In genomic region chr1:43304771-43305300, GRCh38 we compare ENCODE assay signal across 22 cellular contexts. TPM values are rescaled to one million over a fixed set of nuclear protein-coding genes. Genes with fewer than 3 reads are reported as not detected.
A peak's percentile ranks its signal among the peaks of the same experiment; 100 is the strongest.
DNase-seq lines count a peak whose midpoint lies in the region; ATAC-seq, FAIRE-seq and TF ChIP-seq lines count a peak whose summit lies in the region.
"Had no signal": no experiment of that assay in that cellular context is flagged by ENCODE, and none has a peak within 500 bp of the region (broad histone marks: within the 10 kb centered on the region; RNA-seq: fewer than 3 reads in every experiment).

No MANE protein-coding gene starts in this region.

- H3K36me3 ChIP-seq in BLaER1 (no peaks in the 10 kb centered on the region), K562 (ENCODE audit: control insufficient read depth, insufficient read depth, low read length) (no peaks in the 10 kb centered on the region), osteoblast (ENCODE audit: insufficient read depth, low read length) (no peaks in the 10 kb centered on the region), suprapubic skin (no peaks in the 10 kb centered on the region)

- H4K20me1 ChIP-seq in BLaER1 (no peaks in the 10 kb centered on the region), K562 (replicated peaks; ENCODE audit: control insufficient read depth, insufficient read depth, low read length) (peaks cover 4% of the 10 kb centered on the region; the same call in 1 of the 2 replicates), osteoblast (ENCODE audit: insufficient read depth, low read length) (no peaks in the 10 kb centered on the region)

- TF ChIP-seq EP300 in K562 (IDR thresholded peaks at IDR 0.05; ENCODE audit: low read length) (no peak), suprapubic skin (IDR thresholded peaks at IDR 0.05) (no peak)

- peak overlapping the region; percentile 30; the same call in 1 of the 2 replicates for H3K4me2 ChIP-seq in BLaER1
- peak overlapping the region; percentile 44 for H3K4me2 ChIP-seq in K562 (ENCODE audit: insufficient read depth, low read length)
- H3K4me2 ChIP-seq in osteoblast (ENCODE audit: insufficient read depth, low read length), result no peak overlapping the region
- H3K4me2 ChIP-seq: A549, KMS-11, PC-9 had no signal

- H2AFZ ChIP-seq in K562 (ENCODE audit: low read depth, low read length) (peak overlapping the region; percentile 46), osteoblast (ENCODE audit: low read length) (no peak overlapping the region)
- H2AFZ ChIP-seq: GM23248, PC-9 had no signal

- intact Hi-C loops in K562 (cut with micrococcal nuclease), result no loop called here

- no peak overlapping the region for H3K4me3 Mint-ChIP-seq in activated CD4-positive, alpha-beta memory T cell treated with anti-CD3 and anti-CD28 coated beads, Interleukin-2, amount 10 ng/mL, durations not matched to agents 7 days and 5 days
- no peak overlapping the region for H3K4me3 Mint-ChIP-seq in stimulated activated naive B cell treated with anti-CD40 and anti-IgM and Interleukin-4, amounts not matched to agents 10 μg/mL and 1 μg/mL and 100 μg/mL, for 72 hours
- H3K4me3 Mint-ChIP-seq: CD14-positive monocyte had no signal

- H3K9me3 Mint-ChIP-seq in activated CD4-positive, alpha-beta memory T cell treated with anti-CD3 and anti-CD28 coated beads, Interleukin-2, amount 10 ng/mL, durations not matched to agents 7 days and 5 days, result no peaks in the 10 kb centered on the region
- no peaks in the 10 kb centered on the region for H3K9me3 Mint-ChIP-seq in stimulated activated naive B cell treated with anti-CD40 and anti-IgM and Interleukin-4, amounts not matched to agents 10 μg/mL and 1 μg/mL and 100 μg/mL, for 72 hours

- no peak for TF ChIP-seq RAD21 in K562 (CRISPR knock-in tag; conservative IDR thresholded peaks at IDR 0.05 in 1 of 2, IDR thresholded peaks at IDR 0.05 in 1 of 2)

- no peaks in the 10 kb centered on the region for H3K9me1 ChIP-seq in K562 (ENCODE audit: control insufficient read depth, insufficient read depth, low read length)

- DNase-seq in K562 (ENCODE audit: extremely low read depth in 1 of 4, low spot score in 3 of 4), result peak; percentile 47 to 86 (median 69)
- DNase-seq in osteoblast (ENCODE audit: insufficient read length, low spot score, missing footprints), result peak; percentile 66
- no peak for DNase-seq in NCI-H1092 (lab: John Stamatoyannopoulos, UW)
- no peak for DNase-seq in activated CD4-positive, alpha-beta memory T cell treated with anti-CD3 and anti-CD28 coated beads, Interleukin-2, amount 10 ng/mL, durations not matched to agents 7 days and 5 days
- no peak for DNase-seq in suprapubic skin (ENCODE audit: low spot score in 2 of 2)
- DNase-seq in stimulated activated naive B cell treated with anti-CD40 and anti-IgM and Interleukin-4, amounts not matched to agents 10 μg/mL and 1 μg/mL and 100 μg/mL, for 72 hours, result no peak
- DNase-seq: COR-L47, GM23248, HCEC 1CT, NCI-H1436 treated with DMSO at 0.1 percent for 48 hours, NCI-H2081, NCI-H510A, NCI-H774, PC-9 had no signal

- ATAC-seq in K562, result peak; percentile 56
- no peak for ATAC-seq in stimulated activated naive B cell treated with anti-CD40 and anti-IgM and Interleukin-4, amounts not matched to agents 10 μg/mL and 1 μg/mL and 100 μg/mL, for 72 hours (replicated peaks)
- ATAC-seq: A549 had no signal

- no peaks in the 10 kb centered on the region for H3K79me2 ChIP-seq in K562 (ENCODE audit: control insufficient read depth, insufficient read depth, low read length)
- H3K79me2 ChIP-seq in osteoblast (ENCODE audit: insufficient read depth, low read length), result no peaks in the 10 kb centered on the region

- H3K27ac ChIP-seq in BLaER1 (no peak overlapping the region; the same call in 1 of the 2 replicates), K562 (ENCODE audit: extremely low read depth, low read depth, low read length) (no peak overlapping the region), osteoblast (ENCODE audit: low read depth, low read length) (no peak overlapping the region), temporal lobe (ENCODE audit: low read depth, low read length) (peak overlapping the region; percentile 77), suprapubic skin (no peak overlapping the region)
- H3K27ac ChIP-seq: A549, GM23248, KMS-11, PC-9 had no signal

- POLR2A ChIA-PET in K562 (lab: Yijun Ruan, JAX), result interaction anchor here (0.6 to 1.0 kb wide), 2 partner anchors 25 to 52 kb away, joined by 3 read pairs; no protein-coding TSS in a partner anchor
- POLR2A ChIA-PET in activated CD4-positive, alpha-beta memory T cell treated with anti-CD3 and anti-CD28 coated beads, Interleukin-2, amount 10 ng/mL, durations not matched to agents 7 days and 5 days (lab: Charles Lee), result no interaction called here

- TF ChIP-seq CTCF in K562 (IDR thresholded peaks at IDR 0.05 in 2 of 3, conservative IDR thresholded peaks at IDR 0.05 in 1 of 3; ENCODE audit: insufficient read depth in 2 of 3, low read depth in 1 of 3, low read length in 3 of 3) (no peak), osteoblast (IDR thresholded peaks at IDR 0.05; ENCODE audit: extremely low read depth, low read depth, low read length) (no peak), suprapubic skin (IDR thresholded peaks at IDR 0.05) (no peak)

- CTCF ChIA-PET in K562 (lab: Yijun Ruan, JAX; ENCODE audit: low intra/inter-chr PET ratio), result no interaction called here
- CTCF ChIA-PET in activated CD4-positive, alpha-beta memory T cell treated with anti-CD3 and anti-CD28 coated beads, Interleukin-2, amount 10 ng/mL, durations not matched to agents 7 days and 5 days (lab: Charles Lee), result no interaction called here

- H3K36me3 Mint-ChIP-seq in activated CD4-positive, alpha-beta memory T cell treated with anti-CD3 and anti-CD28 coated beads, Interleukin-2, amount 10 ng/mL, durations not matched to agents 7 days and 5 days (ENCODE audit: low read depth), result no peaks in the 10 kb centered on the region
- H3K36me3 Mint-ChIP-seq in stimulated activated naive B cell treated with anti-CD40 and anti-IgM and Interleukin-4, amounts not matched to agents 10 μg/mL and 1 μg/mL and 100 μg/mL, for 72 hours, result no peaks in the 10 kb centered on the region
- H3K36me3 Mint-ChIP-seq: CD14-positive monocyte had no signal

- no peaks in the 10 kb centered on the region for H3K27me3 ChIP-seq in BLaER1
- H3K27me3 ChIP-seq in K562 (ENCODE audit: control insufficient read depth in 2 of 2, insufficient read depth in 2 of 2, low read length in 2 of 2), result peaks cover 24 to 81% of the 10 kb centered on the region in 2 experiments
- no peaks in the 10 kb centered on the region for H3K27me3 ChIP-seq in osteoblast (ENCODE audit: insufficient read depth, low read length)
- no peaks in the 10 kb centered on the region for H3K27me3 ChIP-seq in suprapubic skin

- no TSS peak for BruUV-seq in K562 (replicated peaks; lab: Mats Ljungman, UMichigan)

- peaks cover 6% of the 10 kb centered on the region for H3K27me3 Mint-ChIP-seq in activated CD4-positive, alpha-beta memory T cell treated with anti-CD3 and anti-CD28 coated beads, Interleukin-2, amount 10 ng/mL, durations not matched to agents 7 days and 5 days
- H3K27me3 Mint-ChIP-seq in stimulated activated naive B cell treated with anti-CD40 and anti-IgM and Interleukin-4, amounts not matched to agents 10 μg/mL and 1 μg/mL and 100 μg/mL, for 72 hours, result peaks cover 5 to 21% of the 10 kb centered on the region in 2 donors

- no peaks in the 10 kb centered on the region for H3K9me3 ChIP-seq in BLaER1
- H3K9me3 ChIP-seq in K562 (replicated peaks; ENCODE audit: control insufficient read depth, insufficient read depth, low read depth, low read length), result 0 out of 2 replicates have a peak, but pooled peaks cover 2% of the 10 kb centered on the region
- H3K9me3 ChIP-seq in osteoblast (ENCODE audit: low read depth, low read length), result no peaks in the 10 kb centered on the region
- no peaks in the 10 kb centered on the region for H3K9me3 ChIP-seq in suprapubic skin
- H3K9me3 ChIP-seq: A549 had no signal

- no peak for FAIRE-seq in K562 (lab: Jason Lieb, UNC)
- FAIRE-seq: A549, GM12892 had no signal

- TF ChIP-seq POLR2A in K562 (conservative IDR thresholded peaks at IDR 0.05), result no peak
- no peak for TF ChIP-seq POLR2A in suprapubic skin (IDR thresholded peaks at IDR 0.05)

- in situ Hi-C loops in K562 (cut with MboI), result no loop called here

- no peak overlapping the region for H3K27ac Mint-ChIP-seq in activated CD4-positive, alpha-beta memory T cell treated with anti-CD3 and anti-CD28 coated beads, Interleukin-2, amount 10 ng/mL, durations not matched to agents 7 days and 5 days
- H3K27ac Mint-ChIP-seq in stimulated activated naive B cell treated with anti-CD40 and anti-IgM and Interleukin-4, amounts not matched to agents 10 μg/mL and 1 μg/mL and 100 μg/mL, for 72 hours, result no peak overlapping the region

- H3K4me3 ChIP-seq in BLaER1 (no peak overlapping the region), K562 (no peak overlapping the region), osteoblast (ENCODE audit: insufficient read depth, low read length) (no peak overlapping the region), suprapubic skin (no peak overlapping the region)
- H3K4me3 ChIP-seq: A549, GM23248, PC-9 had no signal

- H3K4me1 Mint-ChIP-seq in activated CD4-positive, alpha-beta memory T cell treated with anti-CD3 and anti-CD28 coated beads, Interleukin-2, amount 10 ng/mL, durations not matched to agents 7 days and 5 days, result no peaks in the 10 kb centered on the region
- peaks cover 0 to 5% of the 10 kb centered on the region in 2 donors for H3K4me1 Mint-ChIP-seq in stimulated activated naive B cell treated with anti-CD40 and anti-IgM and Interleukin-4, amounts not matched to agents 10 μg/mL and 1 μg/mL and 100 μg/mL, for 72 hours

- H3K9ac ChIP-seq in BLaER1 (no peak overlapping the region), K562 (ENCODE audit: insufficient read depth in 1 of 2, low read depth in 2 of 2, low read length in 2 of 2) (peak overlapping the region in 1 of 2 experiments; percentile 46; a peak in 2 of 4 replicates)
- H3K9ac ChIP-seq: GM23248, KMS-11 had no signal

- H3K4me1 ChIP-seq in BLaER1, result peaks cover 38% of the 10 kb centered on the region
- peaks cover 4 to 19% of the 10 kb centered on the region in 2 experiments; a peak in 4 of 5 replicates for H3K4me1 ChIP-seq in K562 (replicated peaks in 1 of 2; ENCODE audit: control insufficient read depth in 2 of 2, insufficient read depth in 2 of 2, low read length in 2 of 2)
- peaks cover 8% of the 10 kb centered on the region for H3K4me1 ChIP-seq in osteoblast (ENCODE audit: insufficient read depth, low read length)
- H3K4me1 ChIP-seq in suprapubic skin, result peaks cover 9% of the 10 kb centered on the region
- H3K4me1 ChIP-seq: A549 had no signal

- WGBS in K562 (ENCODE audit: insufficient coverage, low coverage, missing lambda C conversion rate), result 5% methylated on average over 38 of the region's 46 CpGs
- 89% methylated on average over 21 of the region's 46 CpGs for WGBS in suprapubic skin

RNA-seq across cellular contexts. Expression of gene TIE1, which starts 4.1 kb away (rescaled TPM):
- 0.46 and 3.1 TPM in 2 replicates for total RNA-seq in K562 (2011; cell fraction: chromatin; rRNA removed; ENCODE audit: low replicate concordance)
- total RNA-seq in K562 (2011; cell fraction: nucleolus; rRNA removed), result 1.6 and 4.2 TPM in 2 replicates
- 0.81 and 2.3 TPM in 2 replicates for total RNA-seq in K562 (2011; cell fraction: nucleoplasm; rRNA removed)
- total RNA-seq in K562 (2014; rRNA removed) (0.14 and 0.16 TPM in 2 replicates), K562 (2014; rRNA removed; fragmentation: Illumina TruSeq; extraction: Trizol) (not detected in 2 replicates), K562 (2015; rRNA removed; fragmentation: Illumina TruSeq; extraction: Trizol) (0.04 TPM in 1 of 2 replicates, not detected in the other), K562 (2021) (0.20 and 0.31 TPM in 2 replicates), osteoblast (not detected in 2 replicates), temporal lobe (9.6 TPM), suprapubic skin (10 to 100 TPM in 3 of 4 donors, 1 to 10 TPM in 1; 5.4 to 19.0 (median 11.3) TPM)
- polyA plus RNA-seq in K562 (2011; rRNA removed) (0.32 and 0.49 TPM in 2 replicates), K562 (2014; fragmentation: Illumina TruSeq; extraction: Trizol) (0.07 and 0.17 TPM in 2 replicates), K562 (2014; fragmentation: Nextera tagmentation; extraction: Ambion mirVana) (not detected), K562 (2014; rRNA removed) (0.08 and 0.66 TPM in 2 replicates)
- polyA plus RNA-seq in K562 (2011; cell fraction: cytosol; rRNA removed), result 0.09 and 1.1 TPM in 2 replicates
- polyA plus RNA-seq in K562 (2011; cell fraction: nucleus; rRNA removed), result 0.59 and 3.8 TPM in 2 replicates
- 0.30 and 0.54 TPM in 2 replicates for polyA plus RNA-seq in K562 (2012)
- polyA minus RNA-seq in K562 (2011; rRNA and poly(A)+ RNA removed), result 1.2 TPM in 1 of 2 replicates, not detected in the other
- polyA minus RNA-seq in K562 (2011; cell fraction: cytosol; rRNA and poly(A)+ RNA removed), result 1.4 TPM in 1 of 2 replicates, not detected in the other
- polyA minus RNA-seq in K562 (2011; cell fraction: nucleus; rRNA and poly(A)+ RNA removed), result 0.67 and 0.94 TPM in 2 replicates
- total RNA-seq in activated CD4-positive, alpha-beta memory T cell treated with anti-CD3 and anti-CD28 coated beads, Interleukin-2, amount 10 ng/mL, durations not matched to agents 7 days and 5 days, result under 1 TPM in 1 of 2 experiments, not detected in 1; 0.45 TPM
- total RNA-seq: GM23248, PC-9 had no signal
- polyA plus RNA-seq: A549, CD14-positive monocyte had no signal

RNA-seq across cellular contexts. Expression of gene C1orf210, which starts 19.5 kb away (rescaled TPM):
- total RNA-seq in K562 (2011; cell fraction: chromatin; rRNA removed; ENCODE audit: low replicate concordance), result not detected in 2 replicates
- not detected in 2 replicates for total RNA-seq in K562 (2011; cell fraction: nucleolus; rRNA removed)
- total RNA-seq in K562 (2011; cell fraction: nucleoplasm; rRNA removed), result not detected in 2 replicates
- total RNA-seq in K562 (2014; rRNA removed), result not detected in 2 replicates
- not detected in 2 replicates for total RNA-seq in K562 (2014; rRNA removed; fragmentation: Illumina TruSeq; extraction: Trizol)
- not detected in 2 replicates for total RNA-seq in K562 (2015; rRNA removed; fragmentation: Illumina TruSeq; extraction: Trizol)
- total RNA-seq in K562 (2021), result not detected in 2 replicates
- polyA plus RNA-seq in K562 (2011; rRNA removed), result not detected in 2 replicates
- polyA plus RNA-seq in K562 (2011; cell fraction: cytosol; rRNA removed), result not detected in 2 replicates
- polyA plus RNA-seq in K562 (2011; cell fraction: nucleus; rRNA removed), result not detected in 2 replicates
- polyA plus RNA-seq in K562 (2012), result 0.06 TPM in 1 of 2 replicates, not detected in the other
- not detected in 2 replicates for polyA plus RNA-seq in K562 (2014; fragmentation: Illumina TruSeq; extraction: Trizol)
- not detected for polyA plus RNA-seq in K562 (2014; fragmentation: Nextera tagmentation; extraction: Ambion mirVana)
- polyA plus RNA-seq in K562 (2014; rRNA removed), result 0.21 TPM in 1 of 2 replicates, not detected in the other
- polyA minus RNA-seq in K562 (2011; rRNA and poly(A)+ RNA removed), result not detected in 2 replicates
- not detected in 2 replicates for polyA minus RNA-seq in K562 (2011; cell fraction: cytosol; rRNA and poly(A)+ RNA removed)
- polyA minus RNA-seq in K562 (2011; cell fraction: nucleus; rRNA and poly(A)+ RNA removed), result not detected in 2 replicates
- total RNA-seq in osteoblast, result not detected in 2 replicates
- not detected for total RNA-seq in temporal lobe
- not detected for total RNA-seq in activated CD4-positive, alpha-beta memory T cell treated with anti-CD3 and anti-CD28 coated beads, Interleukin-2, amount 10 ng/mL, durations not matched to agents 7 days and 5 days
- total RNA-seq in suprapubic skin, result 10 to 100 TPM in 3 of 4 donors, 1 to 10 TPM in 1; 4.3 to 20.9 (median 16.0) TPM
- total RNA-seq: Daoy, GM23248, M059J had no signal
- polyA plus RNA-seq: A549, CD14-positive monocyte, GM23248 had no signal

RNA-seq across cellular contexts. Expression of gene MPL, which starts 32.8 kb away (rescaled TPM):
- total RNA-seq in K562 (2011; cell fraction: chromatin; rRNA removed; ENCODE audit: low replicate concordance), result not detected in 2 replicates
- not detected in 2 replicates for total RNA-seq in K562 (2011; cell fraction: nucleolus; rRNA removed)
- total RNA-seq in K562 (2011; cell fraction: nucleoplasm; rRNA removed), result not detected in 2 replicates
- not detected in 2 replicates for total RNA-seq in K562 (2014; rRNA removed)
- not detected in 2 replicates for total RNA-seq in K562 (2014; rRNA removed; fragmentation: Illumina TruSeq; extraction: Trizol)
- total RNA-seq in K562 (2015; rRNA removed; fragmentation: Illumina TruSeq; extraction: Trizol), result not detected in 2 replicates
- total RNA-seq in K562 (2021), result not detected in 2 replicates
- polyA plus RNA-seq in K562 (2011; rRNA removed), result not detected in 2 replicates
- polyA plus RNA-seq in K562 (2011; cell fraction: cytosol; rRNA removed), result not detected in 2 replicates
- not detected in 2 replicates for polyA plus RNA-seq in K562 (2011; cell fraction: nucleus; rRNA removed)
- polyA plus RNA-seq in K562 (2012), result not detected in 2 replicates
- polyA plus RNA-seq in K562 (2014; fragmentation: Illumina TruSeq; extraction: Trizol), result not detected in 2 replicates
- polyA plus RNA-seq in K562 (2014; fragmentation: Nextera tagmentation; extraction: Ambion mirVana), result not detected
- polyA plus RNA-seq in K562 (2014; rRNA removed), result not detected in 2 replicates
- not detected in 2 replicates for polyA minus RNA-seq in K562 (2011; rRNA and poly(A)+ RNA removed)
- polyA minus RNA-seq in K562 (2011; cell fraction: cytosol; rRNA and poly(A)+ RNA removed), result not detected in 2 replicates
- not detected in 2 replicates for polyA minus RNA-seq in K562 (2011; cell fraction: nucleus; rRNA and poly(A)+ RNA removed)
- total RNA-seq in osteoblast, result not detected in 2 replicates
- total RNA-seq in temporal lobe, result not detected
- total RNA-seq in activated CD4-positive, alpha-beta memory T cell treated with anti-CD3 and anti-CD28 coated beads, Interleukin-2, amount 10 ng/mL, durations not matched to agents 7 days and 5 days, result not detected
- total RNA-seq in suprapubic skin, result not detected
- total RNA-seq: GM23248, M059J had no signal
- polyA plus RNA-seq: A549, CD14-positive monocyte, GM23248 had no signal

RNA-seq across cellular contexts. Expression of gene TMEM125, which starts 35.1 kb away (rescaled TPM):
- 0.21 and 0.30 TPM in 2 replicates for total RNA-seq in K562 (2011; cell fraction: chromatin; rRNA removed; ENCODE audit: low replicate concordance)
- 0.33 and 0.53 TPM in 2 replicates for total RNA-seq in K562 (2011; cell fraction: nucleolus; rRNA removed)
- 0.37 and 0.76 TPM in 2 replicates for total RNA-seq in K562 (2011; cell fraction: nucleoplasm; rRNA removed)
- total RNA-seq in K562 (2014; rRNA removed) (not detected in 2 replicates), K562 (2014; rRNA removed; fragmentation: Illumina TruSeq; extraction: Trizol) (not detected in 2 replicates), K562 (2015; rRNA removed; fragmentation: Illumina TruSeq; extraction: Trizol) (not detected in 2 replicates), K562 (2021) (0.45 TPM in 1 of 2 replicates, not detected in the other), osteoblast (not detected in 2 replicates), temporal lobe (0.49 TPM), suprapubic skin (10 to 100 TPM in 2 of 4 donors, 1 to 10 TPM in 2; 5.7 to 27.1 (median 14.8) TPM)
- polyA plus RNA-seq in K562 (2011; rRNA removed) (0.08 and 0.35 TPM in 2 replicates), K562 (2014; fragmentation: Illumina TruSeq; extraction: Trizol) (0.07 TPM in 1 of 2 replicates, not detected in the other), K562 (2014; fragmentation: Nextera tagmentation; extraction: Ambion mirVana) (not detected), K562 (2014; rRNA removed) (0.67 TPM in 1 of 2 replicates, not detected in the other)
- 0.42 and 0.58 TPM in 2 replicates for polyA plus RNA-seq in K562 (2011; cell fraction: cytosol; rRNA removed)
- 1.0 and 1.2 TPM in 2 replicates for polyA plus RNA-seq in K562 (2011; cell fraction: nucleus; rRNA removed)
- 0.13 and 1.1 TPM in 2 replicates for polyA plus RNA-seq in K562 (2012)
- not detected in 2 replicates for polyA minus RNA-seq in K562 (2011; rRNA and poly(A)+ RNA removed)
- polyA minus RNA-seq in K562 (2011; cell fraction: cytosol; rRNA and poly(A)+ RNA removed), result not detected in 2 replicates
- not detected in 2 replicates for polyA minus RNA-seq in K562 (2011; cell fraction: nucleus; rRNA and poly(A)+ RNA removed)
- not detected for total RNA-seq in activated CD4-positive, alpha-beta memory T cell treated with anti-CD3 and anti-CD28 coated beads, Interleukin-2, amount 10 ng/mL, durations not matched to agents 7 days and 5 days
- total RNA-seq: Daoy, GM23248, M059J had no signal
- polyA plus RNA-seq: A549, CD14-positive monocyte, GM23248 had no signal

RNA-seq across cellular contexts. Expression of gene CDC20, which starts 53.9 kb away (rescaled TPM):
- 81.3 and 180 TPM in 2 replicates for total RNA-seq in K562 (2011; cell fraction: chromatin; rRNA removed; ENCODE audit: low replicate concordance)
- 147 and 157 TPM in 2 replicates for total RNA-seq in K562 (2011; cell fraction: nucleolus; rRNA removed)
- total RNA-seq in K562 (2011; cell fraction: nucleoplasm; rRNA removed), result 103 and 116 TPM in 2 replicates
- total RNA-seq in K562 (2014; rRNA removed) (183 and 244 TPM in 2 replicates), K562 (2014; rRNA removed; fragmentation: Illumina TruSeq; extraction: Trizol) (94.5 and 106 TPM in 2 replicates), K562 (2015; rRNA removed; fragmentation: Illumina TruSeq; extraction: Trizol) (121 and 131 TPM in 2 replicates), K562 (2021) (212 and 224 TPM in 2 replicates), osteoblast (4.7 and 5.3 TPM in 2 replicates), temporal lobe (2.7 TPM), suprapubic skin (10 to 100 TPM in 1 of 4 donors, 1 to 10 TPM in 3; 5.8 to 11.6 (median 7.8) TPM)
- polyA plus RNA-seq in K562 (2011; rRNA removed) (92.8 and 173 TPM in 2 replicates), K562 (2014; fragmentation: Illumina TruSeq; extraction: Trizol) (178 and 197 TPM in 2 replicates), K562 (2014; fragmentation: Nextera tagmentation; extraction: Ambion mirVana) (10 to 100 TPM; 45.2 to 70.6 TPM), K562 (2014; rRNA removed) (141 and 146 TPM in 2 replicates)
- 185 and 280 TPM in 2 replicates for polyA plus RNA-seq in K562 (2011; cell fraction: cytosol; rRNA removed)
- 254 and 290 TPM in 2 replicates for polyA plus RNA-seq in K562 (2011; cell fraction: nucleus; rRNA removed)
- polyA plus RNA-seq in K562 (2012), result 207 and 277 TPM in 2 replicates
- polyA minus RNA-seq in K562 (2011; rRNA and poly(A)+ RNA removed), result 115 and 154 TPM in 2 replicates
- polyA minus RNA-seq in K562 (2011; cell fraction: cytosol; rRNA and poly(A)+ RNA removed), result 157 and 191 TPM in 2 replicates
- polyA minus RNA-seq in K562 (2011; cell fraction: nucleus; rRNA and poly(A)+ RNA removed), result 40.5 and 60.9 TPM in 2 replicates
- total RNA-seq in activated CD4-positive, alpha-beta memory T cell treated with anti-CD3 and anti-CD28 coated beads, Interleukin-2, amount 10 ng/mL, durations not matched to agents 7 days and 5 days, result 100 to 1,000 TPM; 130 to 141 TPM

Comparison
In these comparisons a context has a peak if more than half of its experiments do, and no peak if none do; other contexts are left out.
1. DNase-seq: peak in K562 (4 of 4) and osteoblast (single experiment); none in NCI-H1092 (single experiment), activated CD4-positive, alpha-beta memory T cell treated with anti-CD3 and anti-CD28 coated beads, Interleukin-2, amount 10 ng/mL, durations not matched to agents 7 days and 5 days (single experiment), suprapubic skin (0 of 2) and stimulated activated naive B cell treated with anti-CD40 and anti-IgM and Interleukin-4, amounts not matched to agents 10 μg/mL and 1 μg/mL and 100 μg/mL, for 72 hours (single experiment).